In the genomic region with DNA sequence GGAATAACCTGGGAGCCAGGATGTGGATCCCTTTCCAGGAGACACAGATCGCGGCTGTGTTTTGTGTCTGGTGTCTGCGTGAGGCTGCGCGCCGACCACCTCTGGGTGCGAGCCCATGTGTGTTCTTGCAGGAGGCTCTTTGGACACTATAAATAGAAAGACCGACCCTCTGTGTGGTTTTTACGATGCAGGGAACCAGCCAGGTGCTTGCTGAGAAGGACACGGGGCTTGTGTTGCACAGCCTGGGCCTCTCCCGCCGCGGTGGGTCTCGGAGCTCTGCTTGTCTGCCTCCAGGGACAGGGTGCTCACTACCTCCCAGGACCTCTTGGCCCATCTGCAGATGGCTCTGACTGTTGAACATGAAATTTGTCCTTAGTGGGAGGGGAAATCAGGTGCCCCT, we compare ENCODE assay signal across 1 cellular context.
TF ChIP-seq lines count a peak whose summit lies in the region.

No MANE protein-coding gene starts in this region.

TF ChIP-seq in HepG2, 621 proteins besides CTCF, POLR2A, EP300 and RAD21:
- TF ChIP-seq MBNL3 (CRISPR knock-in tag; conservative IDR thresholded peaks at IDR 0.05), result no peak
- TF ChIP-seq, protein P1, sequence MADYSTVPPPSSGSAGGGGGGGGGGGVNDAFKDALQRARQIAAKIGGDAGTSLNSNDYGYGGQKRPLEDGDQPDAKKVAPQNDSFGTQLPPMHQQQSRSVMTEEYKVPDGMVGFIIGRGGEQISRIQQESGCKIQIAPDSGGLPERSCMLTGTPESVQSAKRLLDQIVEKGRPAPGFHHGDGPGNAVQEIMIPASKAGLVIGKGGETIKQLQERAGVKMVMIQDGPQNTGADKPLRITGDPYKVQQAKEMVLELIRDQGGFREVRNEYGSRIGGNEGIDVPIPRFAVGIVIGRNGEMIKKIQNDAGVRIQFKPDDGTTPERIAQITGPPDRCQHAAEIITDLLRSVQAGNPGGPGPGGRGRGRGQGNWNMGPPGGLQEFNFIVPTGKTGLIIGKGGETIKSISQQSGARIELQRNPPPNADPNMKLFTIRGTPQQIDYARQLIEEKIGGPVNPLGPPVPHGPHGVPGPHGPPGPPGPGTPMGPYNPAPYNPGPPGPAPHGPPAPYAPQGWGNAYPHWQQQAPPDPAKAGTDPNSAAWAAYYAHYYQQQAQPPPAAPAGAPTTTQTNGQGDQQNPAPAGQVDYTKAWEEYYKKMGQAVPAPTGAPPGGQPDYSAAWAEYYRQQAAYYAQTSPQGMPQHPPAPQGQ (CRISPR knock-in tag; IDR thresholded peaks at IDR 0.05; ENCODE audit: borderline replicate concordance), result no peak
- 0 out of 2 replicates have a peak, but pooled peaks have one; percentile 28 for TF ChIP-seq ZSCAN25 (CRISPR knock-in tag; IDR thresholded peaks at IDR 0.05)
- TF ChIP-seq ZMYM3 (CRISPR knock-in tag; IDR thresholded peaks at IDR 0.05), result 0 out of 2 replicates have a peak, but pooled peaks have one; percentile 9
- TF ChIP-seq SP4 (CRISPR knock-in tag; IDR thresholded peaks at IDR 0.05), result no peak
- no peak for TF ChIP-seq KAT7 (CRISPR knock-in tag; IDR thresholded peaks at IDR 0.05; ENCODE audit: borderline replicate concordance)
- no peak for TF ChIP-seq ZFP41 (CRISPR knock-in tag; IDR thresholded peaks at IDR 0.05; ENCODE audit: borderline replicate concordance)
- no peak for TF ChIP-seq MAZ (IDR thresholded peaks at IDR 0.05; ENCODE audit: borderline replicate concordance, low read depth, low read length)
- TF ChIP-seq MAZ (CRISPR knock-in tag; IDR thresholded peaks at IDR 0.05; ENCODE audit: low read depth), result no peak
- TF ChIP-seq, protein P2, sequence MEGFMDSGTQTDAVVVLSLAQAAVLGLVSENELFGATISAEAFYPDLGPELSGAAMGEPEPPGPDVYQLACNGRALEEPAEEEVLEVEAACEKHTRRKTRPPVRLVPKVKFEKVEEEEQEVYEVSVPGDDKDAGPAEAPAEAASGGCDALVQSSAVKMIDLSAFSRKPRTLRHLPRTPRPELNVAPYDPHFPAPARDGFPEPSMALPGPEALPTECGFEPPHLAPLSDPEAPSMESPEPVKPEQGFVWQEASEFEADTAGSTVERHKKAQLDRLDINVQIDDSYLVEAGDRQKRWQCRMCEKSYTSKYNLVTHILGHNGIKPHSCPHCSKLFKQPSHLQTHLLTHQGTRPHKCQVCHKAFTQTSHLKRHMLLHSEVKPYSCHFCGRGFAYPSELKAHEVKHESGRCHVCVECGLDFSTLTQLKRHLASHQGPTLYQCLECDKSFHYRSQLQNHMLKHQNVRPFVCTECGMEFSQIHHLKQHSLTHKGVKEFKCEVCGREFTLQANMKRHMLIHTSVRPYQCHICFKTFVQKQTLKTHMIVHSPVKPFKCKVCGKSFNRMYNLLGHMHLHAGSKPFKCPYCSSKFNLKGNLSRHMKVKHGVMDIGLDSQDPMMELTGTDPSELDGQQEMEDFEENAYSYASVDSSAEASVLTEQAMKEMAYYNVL (CRISPR knock-in tag; IDR thresholded peaks at IDR 0.05; ENCODE audit: borderline replicate concordance), result no peak
